In genomic region chr19:11558881-11559828, GRCh38 we compare ENCODE assay signal across 8 cellular contexts. TPM values are rescaled to one million over a fixed set of nuclear protein-coding genes. Genes with fewer than 3 reads are reported as not detected.
DNase-seq lines count a peak whose midpoint lies in the region; ATAC-seq lines count a peak whose summit lies in the region.

ELOF1 (minus strand) TSS chr19:11559230; CDS start chr19:11554347, 4,883 bp downstream.

- intact Hi-C loops in dendritic cell treated with granulocyte-macrophage colony-stimulating factor and Interleukin-4, amounts not matched to agents 40 ng/mL and 50 ng/mL, for 4 days (cut with micrococcal nuclease): no loop called here

- H3K36me3 ChIP-seq in BLaER1: peaks cover 14% of the 10 kb centered on the region; the same call in 1 of the 2 replicates

- H3K27ac Mint-ChIP-seq in dendritic cell treated with granulocyte-macrophage colony-stimulating factor and Interleukin-4, amounts not matched to agents 40 ng/mL and 50 ng/mL, for 4 days: peak within 1 kb of the TSS; percentile 74

- no peaks in the 10 kb centered on the region for H3K9me3 ChIP-seq in BLaER1

- no peaks in the 10 kb centered on the region for H3K27me3 ChIP-seq in BLaER1

- H3K36me3 Mint-ChIP-seq in dendritic cell treated with granulocyte-macrophage colony-stimulating factor and Interleukin-4, amounts not matched to agents 40 ng/mL and 50 ng/mL, for 4 days (ENCODE audit: low read depth): peaks cover 34% of the 10 kb centered on the region

- H3K4me1 ChIP-seq in BLaER1: peaks cover 60% of the 10 kb centered on the region

- peaks cover 48% of the 10 kb centered on the region for H4K20me1 ChIP-seq in BLaER1

- peak within 1 kb of the TSS; percentile 95 for H3K4me3 ChIP-seq in BLaER1

- no peaks in the 10 kb centered on the region for H3K9me3 Mint-ChIP-seq in dendritic cell treated with granulocyte-macrophage colony-stimulating factor and Interleukin-4, amounts not matched to agents 40 ng/mL and 50 ng/mL, for 4 days

- peaks cover 51% of the 10 kb centered on the region for H3K4me1 Mint-ChIP-seq in dendritic cell treated with granulocyte-macrophage colony-stimulating factor and Interleukin-4, amounts not matched to agents 40 ng/mL and 50 ng/mL, for 4 days (ENCODE audit: low read depth)

- peak; percentile 89 for DNase-seq in NCI-H748 treated with DMSO at 0.1 percent for 48 hours (lab: John Stamatoyannopoulos, UW)
- DNase-seq in activated CD4-positive, alpha-beta T cell treated with anti-CD3 and anti-CD28 coated beads, Interleukin-2, amount 50 U/mL, for 24 hours (ENCODE audit: low read depth in 1 of 2, low spot score in 1 of 2): peak; percentile 89 to 97
- DNase-seq in left lobe of liver (ENCODE audit: low spot score): peak; percentile 99
- peak; percentile 95 for DNase-seq in stimulated activated CD4-positive, alpha-beta T cell treated with anti-CD3 and anti-CD28 coated beads, Interleukin-2, amount 100 ng/mL, for 4 hours (ENCODE audit: low read depth)

- ATAC-seq in GM19324 (IDR thresholded peaks at IDR 0.05; ENCODE audit: low FRiP score, unreplicated experiment) (peak; percentile 79), HG03521 (IDR thresholded peaks at IDR 0.05; ENCODE audit: unreplicated experiment) (peak; percentile 76), left lobe of liver (peak; percentile 98)

- H3K27ac ChIP-seq in BLaER1: peak within 1 kb of the TSS; percentile 79

- H3K9ac ChIP-seq in BLaER1: peak within 1 kb of the TSS; percentile 83

- H3K27me3 Mint-ChIP-seq in dendritic cell treated with granulocyte-macrophage colony-stimulating factor and Interleukin-4, amounts not matched to agents 40 ng/mL and 50 ng/mL, for 4 days: no peaks in the 10 kb centered on the region

- H3K4me2 ChIP-seq in BLaER1: peak within 1 kb of the TSS; percentile 98

- H3K4me3 Mint-ChIP-seq in dendritic cell treated with granulocyte-macrophage colony-stimulating factor and Interleukin-4, amounts not matched to agents 40 ng/mL and 50 ng/mL, for 4 days: peak within 1 kb of the TSS; percentile 88

RNA-seq across cellular contexts. Expression of gene ELOF1, which starts in this region (rescaled TPM):
- 28.9 TPM for total RNA-seq in left lobe of liver

Comparison
In these comparisons a context has a peak if more than half of its experiments do, and no peak if none do; other contexts are left out.
1. Peak in every context shown above with its lines: DNase-seq, ATAC-seq, H3K4me3 ChIP-seq and H3K27ac ChIP-seq.